In the genomic region with DNA sequence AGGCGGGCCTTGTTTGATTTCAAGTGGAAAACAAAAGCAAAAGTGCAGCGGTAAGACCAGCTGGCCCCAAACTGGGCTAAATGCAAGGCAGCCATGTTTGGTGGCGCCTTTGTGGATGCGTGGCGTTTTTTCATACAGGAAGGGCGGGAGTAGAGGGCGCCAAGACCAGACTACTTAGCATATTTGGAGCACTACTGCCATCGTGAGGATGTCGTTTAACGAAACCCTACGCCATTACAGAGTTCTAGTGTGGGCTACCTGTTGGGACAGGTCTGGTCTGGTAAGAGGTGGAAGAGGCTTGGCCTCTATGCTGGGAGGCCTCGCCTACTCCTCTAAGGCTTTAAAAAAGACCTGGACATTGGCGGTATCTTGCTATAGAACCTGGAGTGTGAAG, we compare ENCODE assay signal across 9 cellular contexts.
DNase-seq lines count a peak whose midpoint lies in the region; ATAC-seq and TF ChIP-seq lines count a peak whose summit lies in the region.
"Had no signal": no experiment of that assay in that cellular context is flagged by ENCODE, and none has a peak within 500 bp of the region (broad histone marks: within the 10 kb centered on the region; RNA-seq: fewer than 3 reads in every experiment).

No MANE protein-coding gene starts in this region.

- H3K27me3 Mint-ChIP-seq in activated naive CD8-positive, alpha-beta T cell treated with anti-CD3 and anti-CD28 coated beads, Interleukin-2, amount 50 U/mL, for 24 hours = no peaks in the 10 kb centered on the region

- H3K9me3 Mint-ChIP-seq in activated naive CD8-positive, alpha-beta T cell treated with anti-CD3 and anti-CD28 coated beads, Interleukin-2, amount 50 U/mL, for 24 hours = no peaks in the 10 kb centered on the region
- no peaks in the 10 kb centered on the region for H3K9me3 Mint-ChIP-seq in stimulated activated effector memory CD8-positive, alpha-beta T cell treated with anti-CD3 and anti-CD28 coated beads, Interleukin-12 subunit alpha, Interleukin-12 subunit beta, amount 100 ng/mL, for 72 hours

- DNase-seq in T1000 (lab: John Stamatoyannopoulos, UW) (peak; percentile 54), kidney epithelial cell (ENCODE audit: low read depth) (peak; percentile 58), RKO (ENCODE audit: low spot score) (no peak), NCI-H82 (lab: John Stamatoyannopoulos, UW) (no peak)
- DNase-seq in activated naive CD8-positive, alpha-beta T cell treated with anti-CD3 and anti-CD28 coated beads, Interleukin-2, amount 50 U/mL, for 24 hours = no peak
- DNase-seq in stimulated activated effector memory CD8-positive, alpha-beta T cell treated with anti-CD3 and anti-CD28 coated beads, Interleukin-12 subunit alpha, Interleukin-12 subunit beta, amount 100 ng/mL, for 72 hours (ENCODE audit: low spot score in 2 of 2) = no peak

- TF ChIP-seq CTCF in GM12873 (IDR thresholded peaks at IDR 0.05; ENCODE audit: insufficient read depth, low read depth, low read length, missing control alignments) (peak; percentile 56), kidney epithelial cell (IDR thresholded peaks at IDR 0.05; ENCODE audit: insufficient read depth, low read length, poor library complexity, severe bottlenecking) (no peak)

- H3K27ac Mint-ChIP-seq in activated naive CD8-positive, alpha-beta T cell treated with anti-CD3 and anti-CD28 coated beads, Interleukin-2, amount 50 U/mL, for 24 hours = no peak overlapping the region
- no peak overlapping the region for H3K27ac Mint-ChIP-seq in stimulated activated effector memory CD8-positive, alpha-beta T cell treated with anti-CD3 and anti-CD28 coated beads, Interleukin-12 subunit alpha, Interleukin-12 subunit beta, amount 100 ng/mL, for 72 hours

- peak; percentile 60 for ATAC-seq in HG03108 (IDR thresholded peaks at IDR 0.05; ENCODE audit: unreplicated experiment)
- ATAC-seq in activated naive CD8-positive, alpha-beta T cell treated with anti-CD3 and anti-CD28 coated beads, Interleukin-2, amount 50 U/mL, for 24 hours = no peak
- ATAC-seq in stimulated activated effector memory CD8-positive, alpha-beta T cell treated with anti-CD3 and anti-CD28 coated beads, Interleukin-12 subunit alpha, Interleukin-12 subunit beta, amount 100 ng/mL, for 72 hours = no peak

- peaks cover 2% of the 10 kb centered on the region for H3K36me3 Mint-ChIP-seq in activated naive CD8-positive, alpha-beta T cell treated with anti-CD3 and anti-CD28 coated beads, Interleukin-2, amount 50 U/mL, for 24 hours (ENCODE audit: low read depth)
- peaks cover 6% of the 10 kb centered on the region for H3K36me3 Mint-ChIP-seq in stimulated activated effector memory CD8-positive, alpha-beta T cell treated with anti-CD3 and anti-CD28 coated beads, Interleukin-12 subunit alpha, Interleukin-12 subunit beta, amount 100 ng/mL, for 72 hours

- H3K4me3 Mint-ChIP-seq in activated naive CD8-positive, alpha-beta T cell treated with anti-CD3 and anti-CD28 coated beads, Interleukin-2, amount 50 U/mL, for 24 hours = no peak overlapping the region
- H3K4me3 Mint-ChIP-seq in stimulated activated effector memory CD8-positive, alpha-beta T cell treated with anti-CD3 and anti-CD28 coated beads, Interleukin-12 subunit alpha, Interleukin-12 subunit beta, amount 100 ng/mL, for 72 hours = no peak overlapping the region

- H3K4me1 Mint-ChIP-seq in activated naive CD8-positive, alpha-beta T cell treated with anti-CD3 and anti-CD28 coated beads, Interleukin-2, amount 50 U/mL, for 24 hours = no peaks in the 10 kb centered on the region
- no peaks in the 10 kb centered on the region for H3K4me1 Mint-ChIP-seq in stimulated activated effector memory CD8-positive, alpha-beta T cell treated with anti-CD3 and anti-CD28 coated beads, Interleukin-12 subunit alpha, Interleukin-12 subunit beta, amount 100 ng/mL, for 72 hours

- no peaks in the 10 kb centered on the region for H3K36me3 ChIP-seq in kidney epithelial cell (ENCODE audit: control insufficient read depth, insufficient read depth, low read length)
- H3K36me3 ChIP-seq: thoracic aorta had no signal

- no peak overlapping the region for H3K4me3 ChIP-seq in kidney epithelial cell (ENCODE audit: low read depth, low read length)
- H3K4me3 ChIP-seq: thoracic aorta had no signal

- peaks cover 11% of the 10 kb centered on the region for H3K27me3 ChIP-seq in kidney epithelial cell (ENCODE audit: control insufficient read depth, insufficient read depth, low read length)

Comparison
In these comparisons a context has a peak if more than half of its experiments do, and no peak if none do; other contexts are left out.
1. DNase-seq: peak in T1000 (single experiment) and kidney epithelial cell (single experiment); none in activated naive CD8-positive, alpha-beta T cell treated with anti-CD3 and anti-CD28 coated beads, Interleukin-2, amount 50 U/mL, for 24 hours (single experiment), stimulated activated effector memory CD8-positive, alpha-beta T cell treated with anti-CD3 and anti-CD28 coated beads, Interleukin-12 subunit alpha, Interleukin-12 subunit beta, amount 100 ng/mL, for 72 hours (0 of 2), RKO (single experiment) and NCI-H82 (single experiment).